ENCODE assay signal across 27 cellular contexts in the genomic region with DNA sequence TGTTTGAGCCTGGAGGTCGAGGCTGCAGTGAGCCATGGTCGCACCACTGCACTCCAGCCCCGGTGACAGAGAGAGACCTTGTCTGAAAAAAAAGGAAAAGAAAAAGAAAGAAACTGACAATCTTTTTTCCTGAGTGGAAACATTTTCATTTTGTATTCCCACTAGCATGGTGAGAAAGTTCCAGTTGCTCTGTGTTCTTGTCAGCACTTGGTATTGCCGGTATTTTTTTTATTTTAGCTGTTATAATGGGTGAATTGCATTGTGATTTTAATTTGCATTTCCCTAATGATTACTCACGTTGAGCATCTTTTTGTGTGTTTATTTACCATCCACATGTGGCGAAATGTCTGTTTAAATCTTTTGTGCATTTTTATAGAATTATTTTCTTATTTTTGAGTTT.
"Had no signal": no experiment of that assay in that cellular context is flagged by ENCODE, and none has a peak within 500 bp of the region (broad histone marks: within the 10 kb centered on the region; RNA-seq: fewer than 3 reads in every experiment).

No MANE protein-coding gene starts in this region.

- H3K36me3 ChIP-seq: colonic mucosa, esophagus muscularis mucosa, esophagus squamous epithelium, gastrocnemius medialis, gastroesophageal sphincter, heart left ventricle, heart right ventricle had no signal

- FAIRE-seq: colon, endometrium, frontal cortex had no signal

- ATAC-seq: effector memory CD8-positive, alpha-beta T cell; esophagus mucosa; foreskin keratinocyte; gastrocnemius medialis; gastroesophageal sphincter; heart left ventricle; heart right ventricle had no signal

- H3K4me3 ChIP-seq: colonic mucosa, coronary artery, dorsolateral prefrontal cortex, esophagus muscularis mucosa, esophagus squamous epithelium, gastrocnemius medialis, gastroesophageal sphincter, heart left ventricle, heart right ventricle had no signal

- DNase-seq: colonic mucosa; cortex of kidney; dermis blood vessel endothelial cell; dorsolateral prefrontal cortex; effector CD4-positive, alpha-beta T cell; effector CD8-positive, alpha-beta T cell; effector memory CD4-positive, alpha-beta T cell; effector memory CD8-positive, alpha-beta T cell; endodermal cell; erythroblast; esophagus squamous epithelium; foreskin fibroblast; foreskin keratinocyte; foreskin melanocyte; gastrocnemius medialis; glutamatergic neuron; head of caudate nucleus; heart left ventricle; heart right ventricle had no signal

- H3K9me3 ChIP-seq: colonic mucosa, esophagus muscularis mucosa, gastrocnemius medialis, gastroesophageal sphincter had no signal

- H3K27ac ChIP-seq: colonic mucosa, coronary artery, dorsolateral prefrontal cortex, epithelial cell of prostate, esophagus muscularis mucosa, esophagus squamous epithelium, foreskin keratinocyte, gastrocnemius medialis, gastroesophageal sphincter, heart left ventricle, heart right ventricle had no signal

- H3K4me1 ChIP-seq: colonic mucosa, esophagus muscularis mucosa, esophagus squamous epithelium, foreskin keratinocyte, gastrocnemius medialis, gastroesophageal sphincter had no signal

- H3K27me3 ChIP-seq: colonic mucosa, dorsolateral prefrontal cortex, esophagus muscularis mucosa, esophagus squamous epithelium, gastroesophageal sphincter, heart left ventricle, heart right ventricle had no signal
